ENCODE assay signal across 24 cellular contexts in genomic region chr2:190581997-190582396, GRCh38.
"Had no signal": no experiment of that assay in that cellular context is flagged by ENCODE, and none has a peak within 500 bp of the region (broad histone marks: within the 10 kb centered on the region; RNA-seq: fewer than 3 reads in every experiment).

No MANE protein-coding gene starts in this region.

- H3K36me3 Mint-ChIP-seq: activated naive CD8-positive, alpha-beta T cell had no signal

- H3K27me3 Mint-ChIP-seq: activated CD4-positive, alpha-beta memory T cell treated with anti-CD3 and anti-CD28 coated beads, Interleukin-2, amount 10 ng/mL, durations not matched to agents 7 days and 5 days; activated CD4-positive, alpha-beta T cell treated with anti-CD3 and anti-CD28 coated beads, Interleukin-2, amount 10 ng/mL, durations not matched to agents 7 days and 5 days; activated naive CD8-positive, alpha-beta T cell; activated T-helper 17 cell treated with anti-CD3 and anti-CD28 coated beads, Interleukin-2, amount 50 U/mL, for 72 hours; T-helper 17 cell had no signal

- DNase-seq: activated CD4-positive, alpha-beta memory T cell treated with anti-CD3 and anti-CD28 coated beads, Interleukin-2, amount 10 ng/mL, durations not matched to agents 7 days and 5 days; activated CD4-positive, alpha-beta T cell treated with anti-CD3 and anti-CD28 coated beads for 1 hour; activated CD4-positive, alpha-beta T cell treated with anti-CD3 and anti-CD28 coated beads, Interleukin-2, amount 10 ng/mL, durations not matched to agents 7 days and 5 days; activated gamma-delta T cell; activated naive CD4-positive, alpha-beta T cell treated with anti-CD3 and anti-CD28 coated beads for 36 hours; activated T-cell treated with anti-CD3 and anti-CD28 coated beads for 4 hours; activated T-cell treated with anti-CD3 and anti-CD28 coated beads, Interleukin-2, amount 50 U/mL, for 48 hours; brain microvascular endothelial cell; KG1; NCI-H1092; NCI-H1417; NCI-H1930; NCI-H2171; NCI-H2227 treated with DMSO at 0.1 percent for 48 hours; NCI-H526; PC-3; SHP77; T-helper 17 cell; T-helper 9 cell had no signal

- H3K4me3 Mint-ChIP-seq: activated CD4-positive, alpha-beta memory T cell treated with anti-CD3 and anti-CD28 coated beads, Interleukin-2, amount 10 ng/mL, durations not matched to agents 7 days and 5 days; activated CD4-positive, alpha-beta T cell treated with anti-CD3 and anti-CD28 coated beads, Interleukin-2, amount 10 ng/mL, durations not matched to agents 7 days and 5 days; activated naive CD4-positive, alpha-beta T cell treated with anti-CD3 and anti-CD28 coated beads for 36 hours; activated naive CD8-positive, alpha-beta T cell; activated T-helper 17 cell treated with anti-CD3 and anti-CD28 coated beads, Interleukin-2, amount 50 U/mL, for 72 hours; T-helper 17 cell; WTC11 had no signal

- H3K27me3 ChIP-seq: brain microvascular endothelial cell, cardiac muscle cell, SJSA1 had no signal

- H3K27ac ChIP-seq: cardiac muscle cell, SJSA1 had no signal

- H3K27ac Mint-ChIP-seq: activated CD4-positive, alpha-beta memory T cell treated with anti-CD3 and anti-CD28 coated beads, Interleukin-2, amount 10 ng/mL, durations not matched to agents 7 days and 5 days; activated CD4-positive, alpha-beta T cell treated with anti-CD3 and anti-CD28 coated beads, Interleukin-2, amount 10 ng/mL, durations not matched to agents 7 days and 5 days; activated naive CD4-positive, alpha-beta T cell treated with anti-CD3 and anti-CD28 coated beads for 36 hours; activated naive CD8-positive, alpha-beta T cell; activated T-helper 17 cell treated with anti-CD3 and anti-CD28 coated beads, Interleukin-2, amount 50 U/mL, for 72 hours; T-helper 17 cell; WTC11 had no signal

- H3K4me3 ChIP-seq: cardiac muscle cell, SJSA1 had no signal

- H3K9me3 ChIP-seq: SJSA1 had no signal

- H3K9me3 Mint-ChIP-seq: activated CD4-positive, alpha-beta memory T cell treated with anti-CD3 and anti-CD28 coated beads, Interleukin-2, amount 10 ng/mL, durations not matched to agents 7 days and 5 days; activated naive CD4-positive, alpha-beta T cell treated with anti-CD3 and anti-CD28 coated beads for 36 hours; activated T-helper 17 cell treated with anti-CD3 and anti-CD28 coated beads, Interleukin-2, amount 50 U/mL, for 72 hours had no signal

- H3K36me3 ChIP-seq: brain microvascular endothelial cell, cardiac muscle cell, SJSA1 had no signal

- H3K4me1 Mint-ChIP-seq: WTC11 had no signal
